ENCODE assay signal across 26 cellular contexts in genomic region chr4:25410820-25411529, GRCh38. TPM values are rescaled to one million over a fixed set of nuclear protein-coding genes. Genes with fewer than 3 reads are reported as not detected.
DNase-seq lines count a peak whose midpoint lies in the region; ATAC-seq, FAIRE-seq and TF ChIP-seq lines count a peak whose summit lies in the region.
"Had no signal": no experiment of that assay in that cellular context is flagged by ENCODE, and none has a peak within 500 bp of the region (broad histone marks: within the 10 kb centered on the region; RNA-seq: fewer than 3 reads in every experiment).

No MANE protein-coding gene starts in this region.

- no peak overlapping the region for H2AFZ ChIP-seq in IMR-90 (replicated peaks; ENCODE audit: low read length, poor library complexity)
- no peak overlapping the region for H2AFZ ChIP-seq in K562 (ENCODE audit: low read depth, low read length)
- H2AFZ ChIP-seq: GM23248 had no signal

- no peak overlapping the region for H4K5ac ChIP-seq in IMR-90 (ENCODE audit: low read depth, low read length)

- H2BK120ac ChIP-seq in IMR-90 (ENCODE audit: low read depth, low read length) = no peak overlapping the region

- H4K91ac ChIP-seq in IMR-90 (ENCODE audit: insufficient read depth, low read depth, low read length) = no peak overlapping the region

- no peaks in the 10 kb centered on the region for H3K79me1 ChIP-seq in IMR-90 (ENCODE audit: low read depth in 1 of 2, low read length in 2 of 2)

- H3K9me3 ChIP-seq in cardiac muscle cell (ENCODE audit: low read depth) (no peaks in the 10 kb centered on the region), IMR-90 (ENCODE audit: control insufficient read depth, insufficient read depth, low read length) (no peaks in the 10 kb centered on the region), K562 (replicated peaks; ENCODE audit: control insufficient read depth, insufficient read depth, low read depth, low read length) (no peaks in the 10 kb centered on the region), right lobe of liver (no peaks in the 10 kb centered on the region)
- H3K9me3 ChIP-seq: A549; BE2C; BLaER1 treated with 17β-estradiol and CSF1 and Interleukin-3, amounts not matched to agents 10 nM and 100 nM had no signal

- CTCF ChIA-PET in IMR-90 (lab: Yijun Ruan, JAX) = no interaction called here
- CTCF ChIA-PET in K562 (lab: Yijun Ruan, JAX; ENCODE audit: low intra/inter-chr PET ratio) = no interaction called here

- H3K9ac ChIP-seq in IMR-90 (ENCODE audit: low read depth, low read length) = no peak overlapping the region
- H3K9ac ChIP-seq in K562 (ENCODE audit: insufficient read depth in 1 of 2, low read depth in 2 of 2, low read length in 2 of 2) = no peak overlapping the region
- H3K9ac ChIP-seq: BLaER1 treated with 17β-estradiol and CSF1 and Interleukin-3, amounts not matched to agents 10 nM and 100 nM; GM23248 had no signal

- in situ Hi-C loops in IMR-90 (cut with MboI; ENCODE audit: low sequenced_read_pairs) (no loop called here), K562 (cut with MboI) (no loop called here)

- no peak overlapping the region for H2AK5ac ChIP-seq in IMR-90 (ENCODE audit: low read depth, low read length)

- H2BK5ac ChIP-seq in IMR-90 (ENCODE audit: low read depth, low read length, poor library complexity, severe bottlenecking) = no peak overlapping the region

- H3K23ac ChIP-seq in IMR-90 (ENCODE audit: low read depth, low read length) = no peak overlapping the region

- H3K4me2 ChIP-seq in IMR-90 (ENCODE audit: low read depth, low read length) = no peak overlapping the region
- no peak overlapping the region for H3K4me2 ChIP-seq in K562 (ENCODE audit: insufficient read depth, low read length)
- H3K4me2 ChIP-seq: A549; BLaER1 treated with 17β-estradiol and CSF1 and Interleukin-3, amounts not matched to agents 10 nM and 100 nM had no signal

- H3K4me3 Mint-ChIP-seq in natural killer cell = no peak overlapping the region
- H3K4me3 Mint-ChIP-seq: CD14-positive monocyte; CD4-positive, alpha-beta T cell; CD8-positive, alpha-beta memory T cell; H9 had no signal

- H3K9me1 ChIP-seq in IMR-90 (ENCODE audit: insufficient read depth, low read length) (peaks cover 4% of the 10 kb centered on the region), K562 (ENCODE audit: control insufficient read depth, insufficient read depth, low read length) (no peaks in the 10 kb centered on the region)

- H3K27me3 ChIP-seq in cardiac muscle cell (no peaks in the 10 kb centered on the region), IMR-90 (ENCODE audit: control insufficient read depth, insufficient read depth, low read length) (no peaks in the 10 kb centered on the region), K562 (ENCODE audit: control insufficient read depth in 2 of 2, insufficient read depth in 2 of 2, low read length in 2 of 2) (no peaks in the 10 kb centered on the region), right lobe of liver (no peaks in the 10 kb centered on the region)
- H3K27me3 ChIP-seq: BE2C; BLaER1 treated with 17β-estradiol and CSF1 and Interleukin-3, amounts not matched to agents 10 nM and 100 nM had no signal

- no peaks in the 10 kb centered on the region for H4K20me1 ChIP-seq in IMR-90 (ENCODE audit: insufficient read depth, low read length)
- H4K20me1 ChIP-seq in K562 (replicated peaks; ENCODE audit: control insufficient read depth, insufficient read depth, low read length) = no peaks in the 10 kb centered on the region

- ATAC-seq in left cardiac atrium (no peak), IMR-90 (ENCODE audit: low read depth) (no peak), K562 (no peak), right lobe of liver (peak; percentile 56 to 88 (median 76)), natural killer cell (no peak)
- ATAC-seq: A549, HCT116 had no signal

- no peak overlapping the region for H3K56ac ChIP-seq in IMR-90 (ENCODE audit: extremely low read depth, insufficient read depth, low read length)

- TF ChIP-seq EP300 in K562 (IDR thresholded peaks at IDR 0.05; ENCODE audit: low read length) = no peak

- no peaks in the 10 kb centered on the region for H3K79me2 ChIP-seq in K562 (ENCODE audit: control insufficient read depth, insufficient read depth, low read length)

- no peak overlapping the region for H2BK20ac ChIP-seq in IMR-90 (ENCODE audit: low read depth, low read length)

- no peak overlapping the region for H3K4me3 ChIP-seq in cardiac muscle cell
- no peak overlapping the region for H3K4me3 ChIP-seq in IMR-90 (ENCODE audit: insufficient read depth, low read depth, low read length)
- H3K4me3 ChIP-seq in K562 = no peak overlapping the region
- no peak overlapping the region for H3K4me3 ChIP-seq in right lobe of liver
- H3K4me3 ChIP-seq: A549; BLaER1 treated with 17β-estradiol and CSF1 and Interleukin-3, amounts not matched to agents 10 nM and 100 nM; GM23248 had no signal

- TSS peak; percentile 14 for BruUV-seq in IMR-90 (replicated peaks; lab: Mats Ljungman, UMichigan)
- no TSS peak for BruUV-seq in K562 (replicated peaks; lab: Mats Ljungman, UMichigan)

- no peak overlapping the region for H4K8ac ChIP-seq in IMR-90 (ENCODE audit: low read depth in 2 of 2, low read length in 2 of 2)

- no peak overlapping the region for H3K4ac ChIP-seq in IMR-90 (ENCODE audit: low read depth, low read length)

- H3K4me1 Mint-ChIP-seq in natural killer cell = no peaks in the 10 kb centered on the region
- H3K4me1 Mint-ChIP-seq: CD14-positive monocyte; CD8-positive, alpha-beta memory T cell; H9 had no signal

- intact Hi-C loops in left cardiac atrium (cut with DNase I) (no loop called here), IMR-90 (cut with micrococcal nuclease) (no loop called here), K562 (cut with micrococcal nuclease) (no loop called here), right lobe of liver (cut with DNase I) (no loop called here), natural killer cell (cut with micrococcal nuclease) (no loop called here)

- H3K36me3 Mint-ChIP-seq in natural killer cell = peaks cover 22% of the 10 kb centered on the region

- TF ChIP-seq POLR2A in IMR-90 (IDR thresholded peaks at IDR 0.05; ENCODE audit: low read depth, low read length) = no peak
- TF ChIP-seq POLR2A in K562 (conservative IDR thresholded peaks at IDR 0.05) = no peak
- no peak for TF ChIP-seq POLR2A in right lobe of liver (IDR thresholded peaks at IDR 0.05)
- TF ChIP-seq POLR2A in H54 (IDR thresholded peaks at IDR 0.05; ENCODE audit: low read depth, low read length) = no peak

- H3K9me3 Mint-ChIP-seq in natural killer cell = no peaks in the 10 kb centered on the region
- H3K9me3 Mint-ChIP-seq: CD14-positive monocyte; CD4-positive, alpha-beta T cell; CD8-positive, alpha-beta memory T cell; H9 had no signal

- H3K4me1 ChIP-seq in cardiac muscle cell (ENCODE audit: low read depth) (peaks cover 46% of the 10 kb centered on the region), IMR-90 (ENCODE audit: control insufficient read depth, insufficient read depth, low read length) (peaks cover 2% of the 10 kb centered on the region), K562 (replicated peaks in 1 of 2; ENCODE audit: control insufficient read depth in 2 of 2, insufficient read depth in 2 of 2, low read length in 2 of 2) (no peaks in the 10 kb centered on the region), right lobe of liver (peaks cover 0 to under 1% (median 0%) of the 10 kb centered on the region in 4 donors)
- H3K4me1 ChIP-seq: A549; BE2C; BLaER1 treated with 17β-estradiol and CSF1 and Interleukin-3, amounts not matched to agents 10 nM and 100 nM had no signal

- peaks cover 19% of the 10 kb centered on the region for H3K36me3 ChIP-seq in cardiac muscle cell
- H3K36me3 ChIP-seq in IMR-90 (ENCODE audit: control insufficient read depth, insufficient read depth, low read length) = peaks cover 16% of the 10 kb centered on the region
- peaks cover 94% of the 10 kb centered on the region for H3K36me3 ChIP-seq in K562 (ENCODE audit: control insufficient read depth, insufficient read depth, low read length)
- H3K36me3 ChIP-seq in right lobe of liver = peaks cover 0 to 38% (median 12%) of the 10 kb centered on the region in 4 donors

- no peak overlapping the region for H2BK15ac ChIP-seq in IMR-90 (ENCODE audit: low read depth, low read length)

- WGBS in IMR-90 (ENCODE audit: extremely low coverage in 2 of 2, insufficient read length in 1 of 2), 2 experiments = no CpG with 5 or more reads among the region's 4 CpGs
- 81% methylated on average over 4 of the region's 4 CpGs for WGBS in K562 (ENCODE audit: insufficient coverage, low coverage, missing lambda C conversion rate)
- 47% methylated on average over 4 of the region's 4 CpGs for WGBS in right lobe of liver (ENCODE audit: insufficient coverage, low coverage, low lambda C conversion rate, missing lambda C conversion rate)

- POLR2A ChIA-PET in IMR-90 (lab: Charles Lee; ENCODE audit: unreplicated experiment) (no interaction called here), K562 (lab: Yijun Ruan, JAX) (no interaction called here)

- TF ChIP-seq CTCF in cardiac muscle cell (IDR thresholded peaks at IDR 0.05; ENCODE audit: low read depth, low read length) = no peak
- TF ChIP-seq CTCF in IMR-90 (conservative IDR thresholded peaks at IDR 0.05; ENCODE audit: low read depth, low read length) = no peak
- no peak for TF ChIP-seq CTCF in K562 (IDR thresholded peaks at IDR 0.05 in 2 of 3, conservative IDR thresholded peaks at IDR 0.05 in 1 of 3; ENCODE audit: insufficient read depth in 2 of 3, low read depth in 1 of 3, low read length in 3 of 3)
- TF ChIP-seq CTCF in right lobe of liver (IDR thresholded peaks at IDR 0.05) = no peak
- no peak for TF ChIP-seq CTCF in natural killer cell (IDR thresholded peaks at IDR 0.05)

- DNase-seq in cardiac muscle cell (ENCODE audit: low read depth in 1 of 2, low spot score in 1 of 2) = no peak
- DNase-seq in left cardiac atrium = no peak
- DNase-seq in IMR-90 = no peak
- no peak for DNase-seq in K562 (ENCODE audit: extremely low read depth in 1 of 4, low spot score in 3 of 4)
- no peak for DNase-seq in right lobe of liver
- DNase-seq in H54 (ENCODE audit: insufficient read length, low spot score) = no peak
- no peak for DNase-seq in natural killer cell
- DNase-seq: 8988T; ACHN; AML-193; BE2C; CD4-positive, alpha-beta T cell; CD8-positive, alpha-beta memory T cell; DMS 273 treated with DMSO at 0.1 percent for 48 hours; DMS79; EL; GDM1; GM23248; H9 had no signal

- dilution Hi-C loops in IMR-90 (cut with HindIII; ENCODE audit: low sequenced_read_pairs, unreplicated experiment) = no loop called here

- no peak overlapping the region for H3K27ac Mint-ChIP-seq in natural killer cell
- H3K27ac Mint-ChIP-seq: CD14-positive monocyte; CD4-positive, alpha-beta T cell; H9 had no signal

- H3K27ac ChIP-seq in cardiac muscle cell = peak overlapping the region; percentile 87
- no peak overlapping the region for H3K27ac ChIP-seq in IMR-90 (ENCODE audit: insufficient read depth, low read length)
- no peak overlapping the region for H3K27ac ChIP-seq in K562 (ENCODE audit: extremely low read depth, low read depth, low read length)
- no peak overlapping the region for H3K27ac ChIP-seq in right lobe of liver
- H3K27ac ChIP-seq: A549; BLaER1 treated with 17β-estradiol and CSF1 and Interleukin-3, amounts not matched to agents 10 nM and 100 nM; GM23248 had no signal

- no peak for TF ChIP-seq RAD21 in IMR-90 (IDR thresholded peaks at IDR 0.05; ENCODE audit: low read length)
- no peak for TF ChIP-seq RAD21 in K562 (CRISPR knock-in tag; conservative IDR thresholded peaks at IDR 0.05 in 1 of 2, IDR thresholded peaks at IDR 0.05 in 1 of 2)

- H3K18ac ChIP-seq in IMR-90 (ENCODE audit: low read depth, low read length) = no peak overlapping the region

- no peaks in the 10 kb centered on the region for H3K27me3 Mint-ChIP-seq in natural killer cell (ENCODE audit: low read depth in 2 of 2)
- H3K27me3 Mint-ChIP-seq: CD4-positive, alpha-beta T cell; CD8-positive, alpha-beta memory T cell had no signal

- H2AK9ac ChIP-seq in IMR-90 (replicated peaks; ENCODE audit: low read depth, low read length, poor library complexity) = no peak overlapping the region

- H3K14ac ChIP-seq in IMR-90 (replicated peaks; ENCODE audit: low read depth, low read length) = no peak overlapping the region

- FAIRE-seq in K562 (lab: Jason Lieb, UNC) (no peak), H54 (lab: Jason Lieb, UNC) (no peak)
- FAIRE-seq: A549, D721Med, GM12892, H1 had no signal

RNA-seq across cellular contexts. Expression of gene ANAPC4, which starts 33.9 kb away (rescaled TPM):
- 20.6 and 20.8 TPM in 2 replicates for total RNA-seq in cardiac muscle cell
- 35.5 and 39.3 TPM in 2 replicates for polyA plus RNA-seq in cardiac muscle cell
- total RNA-seq in left cardiac atrium = 10 to 100 TPM; 12.6 to 16.2 TPM
- 18.3 and 23.3 TPM in 2 replicates for total RNA-seq in IMR-90 (2012; rRNA removed)
- 9.6 and 12.4 TPM in 2 replicates for polyA plus RNA-seq in IMR-90 (2012; rRNA removed)
- polyA plus RNA-seq in IMR-90 (2012; cell fraction: cytosol; rRNA removed) = 0.98 and 1.3 TPM in 2 replicates
- polyA plus RNA-seq in IMR-90 (2012; cell fraction: nucleus; rRNA removed; ENCODE audit: low replicate concordance) = 6.2 and 41.5 TPM in 2 replicates
- 45.0 and 132 TPM in 2 replicates for total RNA-seq in K562 (2011; cell fraction: chromatin; rRNA removed; ENCODE audit: low replicate concordance)
- total RNA-seq in K562 (2011; cell fraction: nucleolus; rRNA removed) = 21.7 and 27.0 TPM in 2 replicates
- total RNA-seq in K562 (2011; cell fraction: nucleoplasm; rRNA removed) = 46.1 and 73.2 TPM in 2 replicates
- total RNA-seq in K562 (2014; rRNA removed) = 22.0 and 24.8 TPM in 2 replicates
- 44.8 and 55.0 TPM in 2 replicates for total RNA-seq in K562 (2014; rRNA removed; fragmentation: Illumina TruSeq; extraction: Trizol)
- total RNA-seq in K562 (2015; rRNA removed; fragmentation: Illumina TruSeq; extraction: Trizol) = 38.5 and 45.3 TPM in 2 replicates
- 29.6 and 32.2 TPM in 2 replicates for total RNA-seq in K562 (2021)
- 33.2 and 42.8 TPM in 2 replicates for polyA plus RNA-seq in K562 (2011; rRNA removed)
- 3.7 and 9.3 TPM in 2 replicates for polyA plus RNA-seq in K562 (2011; cell fraction: cytosol; rRNA removed)
- 50.2 and 75.1 TPM in 2 replicates for polyA plus RNA-seq in K562 (2011; cell fraction: nucleus; rRNA removed)
- 21.9 and 22.3 TPM in 2 replicates for polyA plus RNA-seq in K562 (2012)
- 39.2 and 47.0 TPM in 2 replicates for polyA plus RNA-seq in K562 (2014; fragmentation: Illumina TruSeq; extraction: Trizol)
- 10 to 100 TPM; 23.9 to 30.3 TPM for polyA plus RNA-seq in K562 (2014; fragmentation: Nextera tagmentation; extraction: Ambion mirVana)
- polyA plus RNA-seq in K562 (2014; rRNA removed) = 29.0 and 31.9 TPM in 2 replicates
- 33.4 and 40.3 TPM in 2 replicates for polyA minus RNA-seq in K562 (2011; rRNA and poly(A)+ RNA removed)
- 10.6 and 12.2 TPM in 2 replicates for polyA minus RNA-seq in K562 (2011; cell fraction: cytosol; rRNA and poly(A)+ RNA removed)
- polyA minus RNA-seq in K562 (2011; cell fraction: nucleus; rRNA and poly(A)+ RNA removed) = 26.8 and 41.8 TPM in 2 replicates
- total RNA-seq in right lobe of liver = 10 to 100 TPM in 5 of 6 experiments, 1 to 10 TPM in 1; 7.2 to 13.9 (median 11.4) TPM
- 10 to 100 TPM; 42.0 to 51.3 (median 49.5) TPM for total RNA-seq in natural killer cell

Comparison
In these comparisons a context has a peak if more than half of its experiments do, and no peak if none do; other contexts are left out.
1. ATAC-seq: peak in right lobe of liver (4 of 4); none in left cardiac atrium (0 of 2), IMR-90 (single experiment), K562 (single experiment) and natural killer cell (0 of 3).